ENCODE assay signal across 1 cellular context in genomic region chr1:43232071-43232470, GRCh38.
TF ChIP-seq lines count a peak whose summit lies in the region.

No MANE protein-coding gene starts in this region.

TF ChIP-seq in HepG2, 621 proteins besides CTCF, POLR2A, EP300 and RAD21:
- TF ChIP-seq RFX5 (IDR thresholded peaks at IDR 0.05; ENCODE audit: low read depth, low read length) (peak; percentile 86), ZXDC (CRISPR knock-in tag; IDR thresholded peaks at IDR 0.05) (no peak)
